ENCODE assay signal across 9 cellular contexts in the genomic region with DNA sequence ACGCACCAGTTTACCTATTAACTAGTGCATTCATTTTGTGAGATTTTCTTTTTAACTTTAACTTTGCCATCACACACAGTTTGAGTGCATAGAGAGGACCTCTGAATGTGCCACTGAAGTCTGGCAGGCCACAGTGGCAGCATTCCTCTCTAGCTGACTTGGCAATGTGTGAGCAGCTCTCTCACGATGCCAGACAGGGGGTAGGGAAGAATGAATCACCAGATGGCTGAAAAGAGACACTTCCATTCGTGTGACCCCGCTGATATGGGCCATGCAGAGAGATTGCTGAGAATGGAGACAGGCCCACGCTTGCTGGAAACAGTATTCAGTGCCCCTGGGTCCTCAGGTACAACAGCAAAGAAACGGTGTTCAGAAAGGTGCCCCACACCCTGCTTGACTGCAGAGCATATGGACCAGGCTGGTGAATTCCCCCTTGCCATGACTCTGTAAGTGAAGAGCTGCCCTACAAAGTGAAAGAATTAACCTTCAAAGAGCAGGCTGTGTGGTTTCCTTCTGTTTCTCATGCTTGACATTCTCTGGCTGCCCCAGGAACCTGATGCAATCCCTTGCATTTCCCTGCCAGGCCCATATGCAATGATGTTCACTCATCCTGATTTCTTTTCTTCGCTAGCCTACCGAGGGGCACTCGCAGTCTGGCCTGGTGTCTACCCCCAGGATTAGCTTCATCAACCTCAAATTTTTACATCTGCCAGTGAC.
DNase-seq lines count a peak whose midpoint lies in the region; ATAC-seq lines count a peak whose summit lies in the region.
"Had no signal": no experiment of that assay in that cellular context is flagged by ENCODE, and none has a peak within 500 bp of the region (broad histone marks: within the 10 kb centered on the region; RNA-seq: fewer than 3 reads in every experiment).

No MANE protein-coding gene starts in this region.

- WGBS in mesodermal cell (ENCODE audit: insufficient coverage in 2 of 2), 2 experiments = 75 to 82% methylated on average over 6 to 7 of the region's 9 CpGs

- H3K79me2 ChIP-seq in Karpas-422 (ENCODE audit: low read length) = no peaks in the 10 kb centered on the region

- no peaks in the 10 kb centered on the region for H4K20me1 ChIP-seq in Karpas-422 (ENCODE audit: insufficient read depth, low read depth, low read length)

- DNase-seq in Caki2 (ENCODE audit: low read depth) (peak; percentile 0), NCI-H446 (lab: John Stamatoyannopoulos, UW) (peak; percentile 78 to 91), dermis blood vessel endothelial cell (peak; percentile 48), Karpas-422 (no peak), cortex of kidney (lab: John Stamatoyannopoulos, UW) (no peak)
- no peak for DNase-seq in activated T-cell treated with anti-CD3 and anti-CD28 coated beads, Interleukin-2, amount 50 U/mL, for 4 hours
- DNase-seq: MV-4-11 had no signal

- no peaks in the 10 kb centered on the region for H3K9me2 ChIP-seq in Karpas-422 (replicated peaks; ENCODE audit: insufficient read depth, low read length)

- H3K9me3 ChIP-seq in mesodermal cell (ENCODE audit: control insufficient read depth, low read length) = peaks cover 22% of the 10 kb centered on the region
- no peaks in the 10 kb centered on the region for H3K9me3 ChIP-seq in Karpas-422 (ENCODE audit: low read length)

- H3K36me3 Mint-ChIP-seq in activated T-cell treated with anti-CD3 and anti-CD28 coated beads, Interleukin-2, amount 50 U/mL, for 4 hours (ENCODE audit: insufficient read depth) = no peaks in the 10 kb centered on the region

- no peak overlapping the region for H2AFZ ChIP-seq in Karpas-422 (ENCODE audit: low read length)

- H3K27me3 Mint-ChIP-seq in activated T-cell treated with anti-CD3 and anti-CD28 coated beads, Interleukin-2, amount 50 U/mL, for 4 hours (ENCODE audit: low read depth) = peaks cover 7% of the 10 kb centered on the region

- no peak overlapping the region for H3K4me3 Mint-ChIP-seq in activated T-cell treated with anti-CD3 and anti-CD28 coated beads, Interleukin-2, amount 50 U/mL, for 4 hours

- H3K27me3 ChIP-seq in Karpas-422 (ENCODE audit: low read length) = no peaks in the 10 kb centered on the region

- in situ Hi-C loops in Caki2 (cut with HindIII; ENCODE audit: low pct_unique_long_range_greater_than_20kb, low sequenced_read_pairs) = no loop called here

- H3K4me2 ChIP-seq in Karpas-422 (ENCODE audit: low read depth, low read length, poor library complexity, severe bottlenecking) = no peak overlapping the region

- H3K36me3 ChIP-seq in mesodermal cell (ENCODE audit: control insufficient read depth, insufficient read depth, low read length) (peaks cover 12% of the 10 kb centered on the region), Karpas-422 (ENCODE audit: insufficient read depth, low read length) (no peaks in the 10 kb centered on the region)

- peak overlapping the region; percentile 87 for H3K27ac ChIP-seq in mesodermal cell (ENCODE audit: low read depth, low read length, severe bottlenecking)
- H3K27ac ChIP-seq in Karpas-422 (ENCODE audit: low read length) = no peak overlapping the region

- H3K9ac ChIP-seq in Karpas-422 (ENCODE audit: low read length) = no peak overlapping the region

- ATAC-seq in HG02571 (IDR thresholded peaks at IDR 0.05; ENCODE audit: unreplicated experiment) = no peak
- ATAC-seq in activated T-cell treated with anti-CD3 and anti-CD28 coated beads, Interleukin-2, amount 50 U/mL, for 4 hours = no peak

- peaks cover 6% of the 10 kb centered on the region for H3K9me3 Mint-ChIP-seq in activated T-cell treated with anti-CD3 and anti-CD28 coated beads, Interleukin-2, amount 50 U/mL, for 4 hours

- H3K4me3 ChIP-seq in mesodermal cell (ENCODE audit: extremely low read depth, insufficient read depth, low read length, poor library complexity, severe bottlenecking) (no peak overlapping the region), Karpas-422 (ENCODE audit: low read length) (no peak overlapping the region)

- H3K4me1 Mint-ChIP-seq in activated T-cell treated with anti-CD3 and anti-CD28 coated beads, Interleukin-2, amount 50 U/mL, for 4 hours (ENCODE audit: low read depth) = no peaks in the 10 kb centered on the region

- H3K4me1 ChIP-seq in mesodermal cell (ENCODE audit: control insufficient read depth, insufficient read depth, low read length, poor library complexity, severe bottlenecking) = peaks cover 3% of the 10 kb centered on the region
- no peaks in the 10 kb centered on the region for H3K4me1 ChIP-seq in Karpas-422 (ENCODE audit: low read length)

Comparison
In these comparisons a context has a peak if more than half of its experiments do, and no peak if none do; other contexts are left out.
1. DNase-seq: peak in Caki2 (single experiment), NCI-H446 (2 of 2) and dermis blood vessel endothelial cell (single experiment); none in Karpas-422 (single experiment), cortex of kidney (single experiment) and activated T-cell treated with anti-CD3 and anti-CD28 coated beads, Interleukin-2, amount 50 U/mL, for 4 hours (single experiment).